8 cellular contexts compared by ENCODE assay signal in genomic region chr3:101803152-101803782, GRCh38. TPM values are rescaled to one million over a fixed set of nuclear protein-coding genes. Genes with fewer than 3 reads are reported as not detected.
DNase-seq lines count a peak whose midpoint lies in the region; ATAC-seq and TF ChIP-seq lines count a peak whose summit lies in the region.

No MANE protein-coding gene starts in this region.

- no peak overlapping the region for H3K4me3 ChIP-seq in body of pancreas

- H3K36me3 ChIP-seq in body of pancreas (replicated peaks in 1 of 2; ENCODE audit: insufficient read depth in 1 of 2, low read depth in 2 of 2): no peaks in the 10 kb centered on the region

- DNase-seq in AG08395 (ENCODE audit: low spot score) (peak; percentile 78), NCI-H1105 (lab: John Stamatoyannopoulos, UW) (peak; percentile 36), body of pancreas (peak; percentile 51 to 76 (median 68)), iPS-NIHi7 (ENCODE audit: extremely low spot score) (peak; percentile 55)
- peak; percentile 46 for DNase-seq in stimulated activated CD4-positive, alpha-beta T cell treated with anti-CD3 and anti-CD28 coated beads, Interleukin-2, amount 100 ng/mL, for 4 hours (ENCODE audit: low read depth)

- H3K27me3 ChIP-seq in body of pancreas: no peaks in the 10 kb centered on the region

- H3K9me3 ChIP-seq in body of pancreas: no peaks in the 10 kb centered on the region

- 56 to 65% methylated on average over 9 of the region's 9 CpGs for WGBS in body of pancreas, 2 donors

- TF ChIP-seq CTCF in body of pancreas (IDR thresholded peaks at IDR 0.05): peak; percentile 59 to 84 (median 79)

- H3K4me1 ChIP-seq in body of pancreas: no peaks in the 10 kb centered on the region

- intact Hi-C loops in body of pancreas (cut with DNase I): loop anchor here (10.0 kb wide), 1 partner anchor 732 kb away; no protein-coding TSS in a partner anchor

- no peak for TF ChIP-seq POLR2A in body of pancreas (IDR thresholded peaks at IDR 0.05)

- ATAC-seq in GM18499 (IDR thresholded peaks at IDR 0.05; ENCODE audit: insufficient read depth, unreplicated experiment) (peak; percentile 91), HG02840 (IDR thresholded peaks at IDR 0.05; ENCODE audit: low FRiP score, unreplicated experiment) (peak; percentile 95), SK-N-SH treated with all-trans-retinoic acid at 6 μM for 48 hours (peak; percentile 100), body of pancreas (peak; percentile 93)

- H3K27ac ChIP-seq in body of pancreas: no peak overlapping the region

TF ChIP-seq in SK-N-SH treated with all-trans-retinoic acid at 6 μM for 48 hours, 23 proteins besides CTCF, POLR2A, EP300 and RAD21:
- no peak for TF ChIP-seq TCF4 (CRISPR knock-in tag; IDR thresholded peaks at IDR 0.05; ENCODE audit: borderline replicate concordance)
- TF ChIP-seq ZFP3 (CRISPR knock-in tag; IDR thresholded peaks at IDR 0.05): no peak
- no peak for TF ChIP-seq ZNF8 (CRISPR knock-in tag; IDR thresholded peaks at IDR 0.05)
- TF ChIP-seq, protein P1, sequence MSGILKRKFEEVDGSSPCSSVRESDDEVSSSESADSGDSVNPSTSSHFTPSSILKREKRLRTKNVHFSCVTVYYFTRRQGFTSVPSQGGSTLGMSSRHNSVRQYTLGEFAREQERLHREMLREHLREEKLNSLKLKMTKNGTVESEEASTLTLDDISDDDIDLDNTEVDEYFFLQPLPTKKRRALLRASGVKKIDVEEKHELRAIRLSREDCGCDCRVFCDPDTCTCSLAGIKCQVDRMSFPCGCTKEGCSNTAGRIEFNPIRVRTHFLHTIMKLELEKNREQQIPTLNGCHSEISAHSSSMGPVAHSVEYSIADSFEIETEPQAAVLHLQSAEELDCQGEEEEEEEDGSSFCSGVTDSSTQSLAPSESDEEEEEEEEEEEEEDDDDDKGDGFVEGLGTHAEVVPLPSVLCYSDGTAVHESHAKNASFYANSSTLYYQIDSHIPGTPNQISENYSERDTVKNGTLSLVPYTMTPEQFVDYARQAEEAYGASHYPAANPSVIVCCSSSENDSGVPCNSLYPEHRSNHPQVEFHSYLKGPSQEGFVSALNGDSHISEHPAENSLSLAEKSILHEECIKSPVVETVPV (CRISPR knock-in tag; IDR thresholded peaks at IDR 0.05): no peak

RNA-seq across cellular contexts. Expression of gene NXPE3, which starts 24.3 kb away (rescaled TPM):
- total RNA-seq in body of pancreas: 1 to 10 TPM; 3.1 to 4.6 TPM

RNA-seq across cellular contexts. Expression of gene NFKBIZ, which starts 46.0 kb away (rescaled TPM):
- total RNA-seq in body of pancreas: 10 to 100 TPM; 30.1 to 92.3 TPM
